8 cellular contexts compared by ENCODE assay signal in genomic region chr6:97053643-97054411, GRCh38.
DNase-seq lines count a peak whose midpoint lies in the region; ATAC-seq and TF ChIP-seq lines count a peak whose summit lies in the region.

No MANE protein-coding gene starts in this region.

- no peaks in the 10 kb centered on the region for H3K9me3 ChIP-seq in DND-41 (ENCODE audit: insufficient read depth, low read length, severe bottlenecking)

- H3K4me3 Mint-ChIP-seq in nephron progenitor cell = no peak overlapping the region

- H3K36me3 ChIP-seq in DND-41 (ENCODE audit: insufficient read depth, low read length) = no peaks in the 10 kb centered on the region

- H3K27ac ChIP-seq in DND-41 (ENCODE audit: low read length) = no peak overlapping the region

- TF ChIP-seq CTCF in DND-41 (IDR thresholded peaks at IDR 0.05; ENCODE audit: borderline replicate concordance, extremely low read depth, low read length, poor library complexity, severe bottlenecking) (peak; percentile 54), nephron progenitor cell (IDR thresholded peaks at IDR 0.05) (peak; percentile 62), omental fat pad (IDR thresholded peaks at IDR 0.05) (no peak)

- H3K4me1 ChIP-seq in DND-41 (ENCODE audit: insufficient read depth, low read length) = no peaks in the 10 kb centered on the region

- no peaks in the 10 kb centered on the region for H4K20me1 ChIP-seq in DND-41 (ENCODE audit: insufficient read depth, low read length)

- no peak overlapping the region for H3K27ac Mint-ChIP-seq in nephron progenitor cell

- no peaks in the 10 kb centered on the region for H3K79me2 ChIP-seq in DND-41 (ENCODE audit: insufficient read depth, low read length)

- no peaks in the 10 kb centered on the region for H3K4me1 Mint-ChIP-seq in nephron progenitor cell

- H3K9me3 Mint-ChIP-seq in nephron progenitor cell = no peaks in the 10 kb centered on the region

- DNase-seq in DND-41 (no peak), NCI-H1694 (lab: John Stamatoyannopoulos, UW) (peak; percentile 22), cerebellar cortex (ENCODE audit: low spot score) (peak; percentile 20), nephron progenitor cell (no peak), omental fat pad (ENCODE audit: low spot score) (no peak), retina (no peak), iPS-NIHi7 (ENCODE audit: extremely low spot score) (no peak)

- ATAC-seq in DND-41 (ENCODE audit: insufficient read depth, low read depth) (no peak), omental fat pad (ENCODE audit: low FRiP score) (no peak), HG03097 (IDR thresholded peaks at IDR 0.05; ENCODE audit: low FRiP score, unreplicated experiment) (no peak)

- no peak overlapping the region for H3K4me3 ChIP-seq in DND-41 (ENCODE audit: low read depth in 1 of 2, low read length in 2 of 2)

- H3K36me3 Mint-ChIP-seq in nephron progenitor cell (ENCODE audit: low read depth) = no peaks in the 10 kb centered on the region

- no peak overlapping the region for H3K9ac ChIP-seq in DND-41 (ENCODE audit: low read depth, low read length)

- no peak overlapping the region for H3K4me2 ChIP-seq in DND-41 (ENCODE audit: insufficient read depth, low read length)

- peaks cover 19% of the 10 kb centered on the region for H3K27me3 Mint-ChIP-seq in nephron progenitor cell (ENCODE audit: low read depth, poor library complexity)

- H2AFZ ChIP-seq in DND-41 (ENCODE audit: low read depth, low read length) = no peak overlapping the region

- no peaks in the 10 kb centered on the region for H3K27me3 ChIP-seq in DND-41 (ENCODE audit: insufficient read depth, low read length, poor library complexity)

Comparison
In these comparisons a context has a peak if more than half of its experiments do, and no peak if none do; other contexts are left out.
1. DNase-seq: peak in NCI-H1694 (single experiment) and cerebellar cortex (single experiment); none in DND-41 (single experiment), nephron progenitor cell (single experiment), omental fat pad (single experiment), retina (single experiment) and iPS-NIHi7 (single experiment).
2. CTCF ChIP-seq: peak in DND-41 (single experiment) and nephron progenitor cell (single experiment); none in omental fat pad (0 of 3).